In the genomic region with DNA sequence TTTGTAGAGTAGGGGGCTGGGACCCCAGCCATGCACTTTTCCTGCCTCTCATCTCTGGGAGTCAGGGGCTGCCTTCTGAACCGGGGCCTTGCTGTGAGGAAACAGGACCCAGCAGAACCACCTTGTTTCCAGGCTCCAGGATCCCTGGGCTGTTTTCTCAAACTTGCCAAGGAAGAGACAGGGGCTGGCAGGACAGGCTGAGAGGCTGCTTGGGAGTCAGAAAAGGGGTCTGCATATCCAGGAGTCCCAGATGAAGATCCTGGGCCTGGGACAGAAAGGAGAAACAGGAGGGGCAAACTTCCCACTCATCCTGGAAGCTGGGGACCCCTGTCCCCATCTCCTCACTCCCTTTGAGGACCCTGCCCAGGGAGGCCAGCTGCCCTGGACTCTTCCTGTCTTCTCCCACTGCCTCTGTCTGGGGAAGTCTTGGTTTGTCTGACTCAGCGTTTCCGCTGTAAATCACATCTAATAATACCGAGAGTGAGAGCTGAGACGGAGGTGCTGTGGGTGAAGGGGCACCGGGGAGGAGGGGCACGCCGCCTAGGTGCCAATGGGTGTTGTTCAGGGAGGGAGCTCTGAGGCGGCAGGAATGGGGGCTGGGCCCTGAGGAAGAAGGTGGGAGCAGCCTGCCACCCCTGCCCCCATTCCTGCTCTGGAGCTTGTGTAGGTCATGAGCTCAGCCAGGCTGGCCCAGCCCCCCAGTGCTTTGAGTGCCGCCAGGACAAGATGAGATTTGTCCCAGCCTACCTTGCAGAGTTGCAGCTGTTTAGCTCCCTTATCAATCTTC, we compare ENCODE assay signal across 8 cellular contexts. TPM values are rescaled to one million over a fixed set of nuclear protein-coding genes. Genes with fewer than 3 reads are reported as not detected.
DNase-seq lines count a peak whose midpoint lies in the region; ATAC-seq, FAIRE-seq and TF ChIP-seq lines count a peak whose summit lies in the region.

No MANE protein-coding gene starts in this region.

- peaks cover 3% of the 10 kb centered on the region for H3K27me3 Mint-ChIP-seq in activated naive CD8-positive, alpha-beta T cell treated with anti-CD3 and anti-CD28 coated beads for 36 hours

- TF ChIP-seq POLR2A in GM12892 (IDR thresholded peaks at IDR 0.05; ENCODE audit: low read depth, low read length) (no peak), Peyer's patch (IDR thresholded peaks at IDR 0.05) (no peak)

- peak overlapping the region in 1 of 4 donors; percentile 19 for H3K27ac ChIP-seq in Peyer's patch

- peak overlapping the region; percentile 87 for H3K27ac Mint-ChIP-seq in activated naive CD8-positive, alpha-beta T cell treated with anti-CD3 and anti-CD28 coated beads for 36 hours

- H3K36me3 Mint-ChIP-seq in activated naive CD8-positive, alpha-beta T cell treated with anti-CD3 and anti-CD28 coated beads for 36 hours, result peaks cover 5% of the 10 kb centered on the region

- H3K4me1 Mint-ChIP-seq in activated naive CD8-positive, alpha-beta T cell treated with anti-CD3 and anti-CD28 coated beads for 36 hours, result peaks cover 57% of the 10 kb centered on the region

- no peak overlapping the region for H3K4me3 ChIP-seq in Peyer's patch

- no peaks in the 10 kb centered on the region for H3K9me3 ChIP-seq in Peyer's patch

- peak overlapping the region; percentile 59 for H3K4me3 Mint-ChIP-seq in activated naive CD8-positive, alpha-beta T cell treated with anti-CD3 and anti-CD28 coated beads for 36 hours

- peaks cover 0 to 14% (median 0%) of the 10 kb centered on the region in 3 donors for H3K36me3 ChIP-seq in Peyer's patch

- no peaks in the 10 kb centered on the region for H3K27me3 ChIP-seq in Peyer's patch

- FAIRE-seq in GM12892 (lab: Jason Lieb, UNC), result peak; percentile 96

- ATAC-seq in HG02588 (IDR thresholded peaks at IDR 0.05; ENCODE audit: unreplicated experiment) (peak; percentile 40), HG03457 (IDR thresholded peaks at IDR 0.05; ENCODE audit: unreplicated experiment) (no peak)

- DNase-seq in GM12892 (ENCODE audit: insufficient read length) (peak; percentile 66), Peyer's patch (peak in 2 of 3 donors; percentile 30 to 51), kidney glomerular epithelial cell (lab: John Stamatoyannopoulos, UW) (peak; percentile 57), midbrain (lab: John Stamatoyannopoulos, UW) (no peak)
- peak; percentile 81 for DNase-seq in activated naive CD8-positive, alpha-beta T cell treated with anti-CD3 and anti-CD28 coated beads for 36 hours
- peak; percentile 66 to 76 for DNase-seq in stimulated activated CD8-positive, alpha-beta memory T cell treated with anti-CD3 and anti-CD28 coated beads, Interleukin-2, amount 100 ng/mL, for 48 hours (ENCODE audit: low read depth in 2 of 2)

- H3K9me3 Mint-ChIP-seq in activated naive CD8-positive, alpha-beta T cell treated with anti-CD3 and anti-CD28 coated beads for 36 hours, result no peaks in the 10 kb centered on the region

- peaks cover 0 to 18% (median 6%) of the 10 kb centered on the region in 4 donors for H3K4me1 ChIP-seq in Peyer's patch

- TF ChIP-seq CTCF in Peyer's patch (IDR thresholded peaks at IDR 0.05), result no peak

RNA-seq across cellular contexts. Expression of gene POU3F1, which starts 16.7 kb away (rescaled TPM):
- polyA plus RNA-seq in GM12892 (2012; ENCODE audit: missing spikeins), result 0.19 TPM
- total RNA-seq in Peyer's patch, result not detected
- under 1 TPM in 1 of 2 experiments, not detected in 1; 0.10 TPM for total RNA-seq in activated naive CD8-positive, alpha-beta T cell treated with anti-CD3 and anti-CD28 coated beads for 36 hours

RNA-seq across cellular contexts. Expression of gene UTP11, which starts 17.4 kb away (rescaled TPM):
- 44.4 TPM for polyA plus RNA-seq in GM12892 (2012; ENCODE audit: missing spikeins)
- 10 to 100 TPM in 3 of 4 donors, 1 to 10 TPM in 1; 8.9 to 23.1 (median 18.8) TPM for total RNA-seq in Peyer's patch
- total RNA-seq in activated naive CD8-positive, alpha-beta T cell treated with anti-CD3 and anti-CD28 coated beads for 36 hours, result 10 to 100 TPM; 83.5 to 89.2 TPM

RNA-seq across cellular contexts. Expression of gene FHL3, which starts 24.6 kb away (rescaled TPM):
- 9.3 TPM for polyA plus RNA-seq in GM12892 (2012; ENCODE audit: missing spikeins)
- total RNA-seq in Peyer's patch, result 10 to 100 TPM in 1 of 4 donors, 1 to 10 TPM in 3; 3.3 to 13.2 (median 4.9) TPM
- 10 to 100 TPM; 26.5 to 27.7 TPM for total RNA-seq in activated naive CD8-positive, alpha-beta T cell treated with anti-CD3 and anti-CD28 coated beads for 36 hours

RNA-seq across cellular contexts. Expression of gene SF3A3, which starts 40.1 kb away (rescaled TPM):
- polyA plus RNA-seq in GM12892 (2012; ENCODE audit: missing spikeins), result 78.0 TPM
- total RNA-seq in Peyer's patch, result 100 to 1,000 TPM in 1 of 4 donors, 10 to 100 TPM in 3; 29.9 to 144 (median 36.0) TPM
- total RNA-seq in activated naive CD8-positive, alpha-beta T cell treated with anti-CD3 and anti-CD28 coated beads for 36 hours, result 100 to 1,000 TPM; 121 to 125 TPM
